Comparison of ENCODE assay signal across 22 cellular contexts in genomic region chr12:26782372-26783132, GRCh38.
"Had no signal": no experiment of that assay in that cellular context is flagged by ENCODE, and none has a peak within 500 bp of the region (broad histone marks: within the 10 kb centered on the region; RNA-seq: fewer than 3 reads in every experiment).

No MANE protein-coding gene starts in this region.

- H3K27me3 ChIP-seq: dorsolateral prefrontal cortex, ovary, sigmoid colon, tibial nerve, upper lobe of right lung, uterus had no signal

- H3K9me3 Mint-ChIP-seq: natural killer cell had no signal

- H3K36me3 ChIP-seq: ovary, sigmoid colon, thoracic aorta, upper lobe of right lung, uterus had no signal

- H3K27ac Mint-ChIP-seq: memory B cell; natural killer cell; stimulated activated effector memory CD8-positive, alpha-beta T cell treated with anti-CD3 and anti-CD28 coated beads, Interleukin-12 subunit alpha, Interleukin-12 subunit beta, amount 100 ng/mL, for 72 hours had no signal

- H3K27me3 Mint-ChIP-seq: memory B cell had no signal

- DNase-seq: dorsolateral prefrontal cortex; effector CD4-positive, alpha-beta T cell; head of caudate nucleus; natural killer cell; occipital lobe; ovary; posterior cingulate gyrus; psoas muscle; right cardiac atrium; sigmoid colon; stimulated activated CD4-positive, alpha-beta T cell treated with anti-CD3 and anti-CD28 coated beads, Interleukin-2, amount 100 ng/mL, for 24 hours; stimulated activated CD4-positive, alpha-beta T cell treated with anti-CD3 and anti-CD28 coated beads, Interleukin-4, amount 100 ng/mL, for 24 hours; stimulated activated naive CD8-positive, alpha-beta T cell treated with anti-CD3 and anti-CD28 coated beads, Interleukin-15, Interleukin-2, amounts not matched to agents 100 U/mL and 50 U/mL, for 24 hours; substantia nigra; upper lobe of right lung; uterus had no signal

- H3K4me1 ChIP-seq: uterus had no signal

- H3K27ac ChIP-seq: epithelial cell of prostate, ovary, psoas muscle, thoracic aorta, tibial nerve, upper lobe of right lung, uterus had no signal

- H3K4me3 ChIP-seq: dorsolateral prefrontal cortex, lung, ovary, psoas muscle, sigmoid colon, thoracic aorta, tibial nerve, upper lobe of right lung, uterus had no signal

- H3K4me3 Mint-ChIP-seq: memory B cell; natural killer cell; stimulated activated effector memory CD8-positive, alpha-beta T cell treated with anti-CD3 and anti-CD28 coated beads, Interleukin-12 subunit alpha, Interleukin-12 subunit beta, amount 100 ng/mL, for 72 hours had no signal

- ATAC-seq: natural killer cell; psoas muscle; right cardiac atrium; stimulated activated effector memory CD8-positive, alpha-beta T cell treated with anti-CD3 and anti-CD28 coated beads, Interleukin-12 subunit alpha, Interleukin-12 subunit beta, amount 100 ng/mL, for 72 hours; stimulated activated naive CD8-positive, alpha-beta T cell treated with anti-CD3 and anti-CD28 coated beads, Interleukin-15, Interleukin-2, amounts not matched to agents 100 U/mL and 50 U/mL, for 24 hours had no signal

- H3K9me3 ChIP-seq: ovary, thoracic aorta, upper lobe of right lung had no signal
